Comparison of ENCODE assay signal across 17 cellular contexts in the genomic region with DNA sequence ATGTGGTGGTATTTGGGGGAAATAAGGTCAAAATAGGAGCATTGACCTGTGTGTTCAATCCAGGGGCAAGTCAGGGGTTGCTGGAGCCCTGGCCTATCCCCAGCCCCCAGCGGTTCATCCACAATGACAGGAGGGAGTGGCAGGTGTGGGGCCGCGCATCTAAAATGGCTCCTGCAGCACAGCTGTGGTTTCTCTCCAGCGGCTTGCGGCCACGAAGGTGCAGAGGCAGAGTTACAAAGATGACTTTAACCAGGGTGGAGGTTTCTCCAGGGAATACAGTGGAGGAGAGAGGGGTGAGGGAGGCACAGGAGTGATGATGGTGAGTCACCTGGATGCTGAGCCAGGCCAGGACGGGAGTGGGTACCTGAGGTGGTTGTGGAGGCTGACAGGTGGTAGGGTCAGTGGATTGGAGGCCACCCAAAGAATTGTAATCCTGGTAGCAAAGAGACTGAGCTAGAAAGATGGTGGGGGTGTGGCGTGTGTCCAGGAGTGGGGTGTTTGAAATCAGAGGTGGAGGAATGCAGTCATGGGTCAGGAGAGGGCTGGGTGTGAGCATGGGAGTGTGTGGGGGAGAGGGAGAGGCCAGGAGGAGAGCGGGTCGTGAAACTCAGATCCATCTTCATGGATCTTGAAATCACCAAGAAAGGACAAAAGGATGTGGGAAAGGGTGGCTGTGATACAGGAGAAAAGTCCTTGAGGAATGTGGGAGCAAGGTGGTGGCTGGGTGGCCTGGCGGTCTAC.
A peak's percentile ranks its signal among the peaks of the same experiment; 100 is the strongest.
DNase-seq lines count a peak whose midpoint lies in the region; ATAC-seq and TF ChIP-seq lines count a peak whose summit lies in the region.
"Had no signal": no experiment of that assay in that cellular context is flagged by ENCODE, and none has a peak within 500 bp of the region (broad histone marks: within the 10 kb centered on the region; RNA-seq: fewer than 3 reads in every experiment).

No MANE protein-coding gene starts in this region.

- H3K4me3 ChIP-seq in SJCRH30 = no peak overlapping the region
- no peak overlapping the region for H3K4me3 ChIP-seq in thyroid gland (replicated peaks in 1 of 3)
- no peak overlapping the region for H3K4me3 ChIP-seq in MG63
- H3K4me3 ChIP-seq: colonic mucosa, ovary had no signal

- H3K27ac ChIP-seq in SJCRH30 = no peak overlapping the region
- H3K27ac ChIP-seq in thyroid gland = peak overlapping the region in 2 of 3 donors; percentile 74 to 83
- H3K27ac ChIP-seq: colonic mucosa had no signal

- intact Hi-C loops in thyroid gland (cut with DNase I) = no loop called here

- H3K4me1 ChIP-seq in SJCRH30 (peaks cover 22% of the 10 kb centered on the region), thyroid gland (peaks cover 14 to 26% of the 10 kb centered on the region in 2 donors)
- H3K4me1 ChIP-seq: colonic mucosa had no signal

- H3K36me3 ChIP-seq in SJCRH30 = no peaks in the 10 kb centered on the region
- H3K36me3 ChIP-seq in thyroid gland = peaks cover 0 to 2% of the 10 kb centered on the region in 2 donors
- H3K36me3 ChIP-seq in MG63 = peaks cover 14% of the 10 kb centered on the region
- H3K36me3 ChIP-seq: colonic mucosa, ovary had no signal

- no peaks in the 10 kb centered on the region for H3K9me3 ChIP-seq in SJCRH30 (replicated peaks)
- H3K9me3 ChIP-seq in thyroid gland = no peaks in the 10 kb centered on the region
- H3K9me3 ChIP-seq in MG63 = no peaks in the 10 kb centered on the region
- H3K9me3 ChIP-seq: colonic mucosa, ovary had no signal

- TF ChIP-seq POLR2A in thyroid gland (IDR thresholded peaks at IDR 0.05) = no peak

- 87% methylated on average over 11 of the region's 11 CpGs for WGBS in thyroid gland, 2 donors

- H3K27me3 ChIP-seq in SJCRH30 (no peaks in the 10 kb centered on the region), thyroid gland (no peaks in the 10 kb centered on the region), MG63 (no peaks in the 10 kb centered on the region)
- H3K27me3 ChIP-seq: colonic mucosa, ovary had no signal

- DNase-seq in SJCRH30 (peak; percentile 25 to 32), iris pigment epithelial cell (ENCODE audit: low read depth) (peak; percentile 21), thyroid gland (no peak), HPDE6-E6E7 (ENCODE audit: extremely low spot score) (no peak), MG63 (no peak), COLO829 (ENCODE audit: low spot score) (no peak), DMS153 treated with DMSO at 0.1 percent for 48 hours (lab: John Stamatoyannopoulos, UW; ENCODE audit: unreplicated experiment) (no peak)
- DNase-seq: activated CD4-positive, alpha-beta memory T cell treated with anti-CD3 and anti-CD28 coated beads for 36 hours; activated naive CD4-positive, alpha-beta T cell treated with Interleukin-2 at 50 U/mL for 16 hours; colonic mucosa; DMS79; NCI-H1092 treated with DMSO at 0.1 percent for 48 hours; NK-92 treated with Interleukin-12 subunit alpha and Interleukin-12 subunit beta, amount 100 ng/mL, for 24 hours; ovary; stimulated activated naive CD4-positive, alpha-beta T cell; T-helper 1 cell had no signal

- no peak for TF ChIP-seq CTCF in thyroid gland (IDR thresholded peaks at IDR 0.05)

- ATAC-seq in GM21529 (IDR thresholded peaks at IDR 0.05; ENCODE audit: unreplicated experiment) = peak; percentile 45

Comparison
In these comparisons a context has a peak if more than half of its experiments do, and no peak if none do; other contexts are left out.
1. DNase-seq: peak in SJCRH30 (2 of 2) and iris pigment epithelial cell (single experiment); none in thyroid gland (0 of 2), HPDE6-E6E7 (single experiment), MG63 (single experiment), COLO829 (single experiment) and DMS153 treated with DMSO at 0.1 percent for 48 hours (single experiment).